In the genomic region with DNA sequence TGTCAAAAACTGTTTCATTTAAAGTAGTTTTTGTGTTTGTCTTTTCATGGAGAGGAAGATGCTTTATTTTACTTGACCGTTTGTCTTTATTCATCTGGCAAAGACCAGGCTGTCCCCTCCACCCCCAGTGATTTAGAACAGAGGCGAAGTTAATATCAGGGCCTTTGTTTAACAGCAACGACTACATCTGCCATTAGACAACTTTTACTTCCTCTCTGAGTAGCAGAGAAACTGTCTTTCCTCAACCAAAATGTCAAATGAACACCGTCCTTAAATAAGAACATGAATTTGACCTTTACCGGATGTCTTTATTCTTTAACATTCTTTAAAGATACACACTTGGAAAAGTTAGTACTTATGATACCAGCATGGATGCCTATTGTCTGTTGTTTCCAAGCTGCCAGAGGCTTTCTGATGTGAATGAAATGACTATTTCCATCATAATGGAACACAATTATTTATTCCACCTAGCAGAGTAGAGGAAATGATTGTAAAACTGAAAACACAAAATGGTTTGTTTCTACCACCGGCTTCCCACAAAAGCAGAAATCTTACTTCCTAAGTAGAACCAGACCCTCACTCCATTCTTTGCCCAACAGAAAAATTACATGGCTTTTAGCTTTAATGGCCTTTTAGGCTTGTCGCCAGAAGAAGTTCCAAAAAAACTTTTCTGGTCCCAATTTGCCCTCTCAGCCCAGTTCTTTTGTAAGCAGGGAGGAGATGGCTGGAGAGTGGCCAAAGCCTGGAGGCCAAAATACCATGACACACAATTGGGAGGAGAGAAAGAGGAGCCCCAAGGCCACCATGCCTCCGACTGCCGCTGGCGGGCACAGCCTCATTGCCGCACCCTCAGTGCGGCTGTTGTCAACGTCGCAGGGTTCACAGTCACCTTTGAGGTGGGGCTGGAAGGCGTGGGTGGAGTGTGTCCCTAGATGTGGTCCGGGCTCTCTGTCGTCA, we compare ENCODE assay signal across 22 cellular contexts.
DNase-seq lines count a peak whose midpoint lies in the region; ATAC-seq and TF ChIP-seq lines count a peak whose summit lies in the region.
"Had no signal": no experiment of that assay in that cellular context is flagged by ENCODE, and none has a peak within 500 bp of the region (broad histone marks: within the 10 kb centered on the region; RNA-seq: fewer than 3 reads in every experiment).

No MANE protein-coding gene starts in this region.

- H3K4me3 ChIP-seq in testis (no peak overlapping the region), ascending aorta (no peak overlapping the region)
- H3K4me3 ChIP-seq: A549, SK-N-MC had no signal

- H3K27me3 ChIP-seq in testis = no peaks in the 10 kb centered on the region
- H3K27me3 ChIP-seq in ascending aorta = no peaks in the 10 kb centered on the region

- TF ChIP-seq POLR2A in testis (IDR thresholded peaks at IDR 0.05) = no peak

- H3K27ac ChIP-seq in testis (no peak overlapping the region), ascending aorta (no peak overlapping the region)
- H3K27ac ChIP-seq: A549, parathyroid adenoma, SK-N-MC had no signal

- DNase-seq in activated gamma-delta T cell treated with anti-CD3 and anti-CD28 coated beads, Interleukin-2, amount 50 U/mL, for 16 hours (ENCODE audit: low read depth) = peak; percentile 1
- DNase-seq in activated gamma-delta T cell (lab: John Stamatoyannopoulos, UW) = no peak
- peak; percentile 11 for DNase-seq in MV-4-11 (lab: John Stamatoyannopoulos, UW)
- peak; percentile 40 for DNase-seq in foreskin melanocyte
- DNase-seq in testis = peak; percentile 26
- no peak for DNase-seq in ascending aorta (ENCODE audit: low spot score in 2 of 2)
- DNase-seq in NCI-H2227 (lab: John Stamatoyannopoulos, UW; ENCODE audit: unreplicated experiment) = no peak
- no peak for DNase-seq in activated CD8-positive, alpha-beta memory T cell treated with anti-CD3 and anti-CD28 coated beads, Interleukin-2, amount 10 ng/mL, durations not matched to agents 7 days and 5 days
- DNase-seq: activated CD8-positive, alpha-beta T cell treated with anti-CD3 and anti-CD28 coated beads for 36 hours; activated naive CD8-positive, alpha-beta T cell treated with anti-CD3 and anti-CD28 coated beads, Interleukin-2, amount 50 U/mL, for 24 hours; effector CD8-positive, alpha-beta T cell; GF-D8; H7; left cardiac atrium; NCI-H2029; NCI-H526 treated with DMSO at 0.1 percent for 48 hours; small intestine had no signal

- ATAC-seq in activated CD8-positive, alpha-beta memory T cell treated with anti-CD3 and anti-CD28 coated beads, Interleukin-2, amount 10 ng/mL, durations not matched to agents 7 days and 5 days = no peak
- ATAC-seq: A549; activated CD8-positive, alpha-beta T cell treated with anti-CD3 and anti-CD28 coated beads for 36 hours; activated naive CD8-positive, alpha-beta T cell treated with anti-CD3 and anti-CD28 coated beads, Interleukin-2, amount 50 U/mL, for 24 hours; left cardiac atrium; stimulated activated effector memory CD8-positive, alpha-beta T cell treated with anti-CD3 and anti-CD28 coated beads, Interleukin-12 subunit alpha, Interleukin-12 subunit beta, amount 100 ng/mL, for 72 hours had no signal

- no peaks in the 10 kb centered on the region for H3K4me1 Mint-ChIP-seq in activated CD8-positive, alpha-beta memory T cell treated with anti-CD3 and anti-CD28 coated beads, Interleukin-2, amount 10 ng/mL, durations not matched to agents 7 days and 5 days
- H3K4me1 Mint-ChIP-seq: activated naive CD8-positive, alpha-beta T cell treated with anti-CD3 and anti-CD28 coated beads, Interleukin-2, amount 50 U/mL, for 24 hours; stimulated activated effector memory CD8-positive, alpha-beta T cell treated with anti-CD3 and anti-CD28 coated beads, Interleukin-12 subunit alpha, Interleukin-12 subunit beta, amount 100 ng/mL, for 72 hours had no signal

- no peak overlapping the region for H3K27ac Mint-ChIP-seq in activated CD8-positive, alpha-beta memory T cell treated with anti-CD3 and anti-CD28 coated beads, Interleukin-2, amount 10 ng/mL, durations not matched to agents 7 days and 5 days
- H3K27ac Mint-ChIP-seq: activated CD8-positive, alpha-beta T cell treated with anti-CD3 and anti-CD28 coated beads for 36 hours; activated naive CD8-positive, alpha-beta T cell treated with anti-CD3 and anti-CD28 coated beads, Interleukin-2, amount 50 U/mL, for 24 hours; activated T-cell treated with anti-CD3 and anti-CD28 coated beads, Interleukin-2, amount 50 U/mL, for 72 hours; stimulated activated effector memory CD8-positive, alpha-beta T cell treated with anti-CD3 and anti-CD28 coated beads, Interleukin-12 subunit alpha, Interleukin-12 subunit beta, amount 100 ng/mL, for 72 hours had no signal

- no peaks in the 10 kb centered on the region for H3K36me3 Mint-ChIP-seq in activated CD8-positive, alpha-beta memory T cell treated with anti-CD3 and anti-CD28 coated beads, Interleukin-2, amount 10 ng/mL, durations not matched to agents 7 days and 5 days
- H3K36me3 Mint-ChIP-seq: stimulated activated effector memory CD8-positive, alpha-beta T cell treated with anti-CD3 and anti-CD28 coated beads, Interleukin-12 subunit alpha, Interleukin-12 subunit beta, amount 100 ng/mL, for 72 hours had no signal

- H3K4me1 ChIP-seq in testis (peaks cover 11% of the 10 kb centered on the region), ascending aorta (no peaks in the 10 kb centered on the region)
- H3K4me1 ChIP-seq: A549, parathyroid adenoma had no signal

- TF ChIP-seq CTCF in testis (IDR thresholded peaks at IDR 0.05) (no peak), ascending aorta (IDR thresholded peaks at IDR 0.05) (no peak)

- H3K27me3 Mint-ChIP-seq in activated CD8-positive, alpha-beta memory T cell treated with anti-CD3 and anti-CD28 coated beads, Interleukin-2, amount 10 ng/mL, durations not matched to agents 7 days and 5 days = peaks cover 6% of the 10 kb centered on the region

- intact Hi-C loops in testis (cut with DNase I; ENCODE audit: low total_unique reads) (no loop called here), ascending aorta (cut with DNase I) (no loop called here)

- no peak overlapping the region for H3K4me3 Mint-ChIP-seq in activated CD8-positive, alpha-beta memory T cell treated with anti-CD3 and anti-CD28 coated beads, Interleukin-2, amount 10 ng/mL, durations not matched to agents 7 days and 5 days
- H3K4me3 Mint-ChIP-seq: activated CD8-positive, alpha-beta T cell treated with anti-CD3 and anti-CD28 coated beads for 36 hours; activated naive CD8-positive, alpha-beta T cell treated with anti-CD3 and anti-CD28 coated beads, Interleukin-2, amount 50 U/mL, for 24 hours; activated T-cell treated with anti-CD3 and anti-CD28 coated beads, Interleukin-2, amount 50 U/mL, for 72 hours; stimulated activated effector memory CD8-positive, alpha-beta T cell treated with anti-CD3 and anti-CD28 coated beads, Interleukin-12 subunit alpha, Interleukin-12 subunit beta, amount 100 ng/mL, for 72 hours had no signal

- no peaks in the 10 kb centered on the region for H3K36me3 ChIP-seq in testis (ENCODE audit: low read depth, missing control alignments)
- H3K36me3 ChIP-seq in ascending aorta = no peaks in the 10 kb centered on the region

- H3K9me3 Mint-ChIP-seq in activated CD8-positive, alpha-beta memory T cell treated with anti-CD3 and anti-CD28 coated beads, Interleukin-2, amount 10 ng/mL, durations not matched to agents 7 days and 5 days (ENCODE audit: low read depth) = no peaks in the 10 kb centered on the region
- H3K9me3 Mint-ChIP-seq: activated CD8-positive, alpha-beta T cell treated with anti-CD3 and anti-CD28 coated beads for 36 hours; activated naive CD8-positive, alpha-beta T cell treated with anti-CD3 and anti-CD28 coated beads, Interleukin-2, amount 50 U/mL, for 24 hours; activated T-cell treated with anti-CD3 and anti-CD28 coated beads, Interleukin-2, amount 50 U/mL, for 72 hours; stimulated activated effector memory CD8-positive, alpha-beta T cell treated with anti-CD3 and anti-CD28 coated beads, Interleukin-12 subunit alpha, Interleukin-12 subunit beta, amount 100 ng/mL, for 72 hours had no signal

- CTCF ChIA-PET in activated CD8-positive, alpha-beta memory T cell treated with anti-CD3 and anti-CD28 coated beads, Interleukin-2, amount 10 ng/mL, durations not matched to agents 7 days and 5 days (lab: Charles Lee) = no interaction called here

- WGBS in testis, 2 donors = 72 to 74% methylated on average over 15 to 17 of the region's 17 CpGs

- H3K9me3 ChIP-seq in testis (no peaks in the 10 kb centered on the region), ascending aorta (no peaks in the 10 kb centered on the region)

Comparison
In these comparisons a context has a peak if more than half of its experiments do, and no peak if none do; other contexts are left out.
1. DNase-seq: peak in activated gamma-delta T cell treated with anti-CD3 and anti-CD28 coated beads, Interleukin-2, amount 50 U/mL, for 16 hours (single experiment), MV-4-11 (single experiment), foreskin melanocyte (single experiment) and testis (single experiment); none in activated gamma-delta T cell (single experiment), ascending aorta (0 of 2), NCI-H2227 (single experiment) and activated CD8-positive, alpha-beta memory T cell treated with anti-CD3 and anti-CD28 coated beads, Interleukin-2, amount 10 ng/mL, durations not matched to agents 7 days and 5 days (single experiment).